8 cellular contexts compared by ENCODE assay signal in the genomic region with DNA sequence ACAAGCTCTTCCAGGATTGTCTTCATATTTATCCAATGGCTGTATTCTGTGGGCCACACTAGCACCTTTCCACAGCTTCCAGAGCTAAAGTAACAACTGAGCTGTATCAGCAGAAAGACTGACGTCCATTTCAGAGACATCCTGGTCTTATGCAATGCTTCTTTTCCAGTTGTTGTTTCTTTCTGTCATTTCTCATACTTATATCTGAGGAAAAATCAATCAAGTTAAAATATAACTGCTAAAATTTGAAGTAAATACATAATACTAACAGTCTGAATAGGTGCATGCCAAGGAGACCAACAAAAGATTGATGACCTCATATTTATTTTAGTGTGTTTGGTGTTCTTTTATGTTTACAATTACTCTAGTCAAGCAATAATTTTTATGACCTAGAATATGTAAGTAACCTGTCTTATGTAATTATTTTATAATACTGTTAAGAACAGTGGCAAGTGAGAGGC. TPM values are rescaled to one million over a fixed set of nuclear protein-coding genes. Genes with fewer than 3 reads are reported as not detected.
"Had no signal": no experiment of that assay in that cellular context is flagged by ENCODE, and none has a peak within 500 bp of the region (broad histone marks: within the 10 kb centered on the region; RNA-seq: fewer than 3 reads in every experiment).

A gene (minus strand): TSS at position 174 of the 461 bp plus-strand sequence. CDS start 34 bp downstream, at position 140.

RNA-seq across cellular contexts. Expression of the gene that starts here (rescaled TPM):
- total RNA-seq: activated CD4-positive, alpha-beta T cell treated with anti-CD3 and anti-CD28 coated beads for 36 hours; activated CD4-positive, alpha-beta T cell treated with anti-CD3 and anti-CD28 coated beads, Interleukin-2, amount 10 ng/mL, durations not matched to agents 7 days and 5 days; activated CD8-positive, alpha-beta T cell treated with anti-CD3 and anti-CD28 coated beads, Interleukin-2, amount 10 ng/mL, durations not matched to agents 7 days and 5 days; activated naive CD8-positive, alpha-beta T cell treated with anti-CD3 and anti-CD28 coated beads, Interleukin-2, amount 10 ng/mL, durations not matched to agents 7 days and 5 days; activated T-helper 2 cell treated with anti-CD3 and anti-CD28 coated beads, Interferon-gamma antibody, Interleukin-2, Interleukin-4, amounts not matched to agents 10 μg/mL and 5 μg/mL and 100 μg/mL, durations not matched to agents 14 hours and 24 hours and 36 hours; MCF 10A; SJSA1 had no signal
- polyA plus RNA-seq: SK-N-SH had no signal
